14 cellular contexts compared by ENCODE assay signal in genomic region chr5:44932922-44933585, GRCh38.
DNase-seq lines count a peak whose midpoint lies in the region; ATAC-seq and TF ChIP-seq lines count a peak whose summit lies in the region.
"Had no signal": no experiment of that assay in that cellular context is flagged by ENCODE, and none has a peak within 500 bp of the region (broad histone marks: within the 10 kb centered on the region; RNA-seq: fewer than 3 reads in every experiment).

No MANE protein-coding gene starts in this region.

- no peak overlapping the region for H3K27ac ChIP-seq in BLaER1
- H3K27ac ChIP-seq: A549 had no signal

- intact Hi-C loops in Right ventricle myocardium inferior (cut with DNase I) = no loop called here

- no peak overlapping the region for H3K27ac Mint-ChIP-seq in endothelial cell (ENCODE audit: unreplicated experiment)
- H3K27ac Mint-ChIP-seq: activated B cell treated with CpG ODN at 0.5 μM for 24 hours; natural killer cell treated with Interleukin-12 subunit alpha and Interleukin-12 subunit beta and Interleukin-15 and Interleukin-18, amount 100 ng/mL, for 72 hours had no signal

- H3K4me3 ChIP-seq in BLaER1 = no peak overlapping the region
- H3K4me3 ChIP-seq: A549, HAP-1 had no signal

- no peak overlapping the region for H3K4me3 Mint-ChIP-seq in endothelial cell (ENCODE audit: unreplicated experiment)
- H3K4me3 Mint-ChIP-seq: activated B cell treated with CpG ODN at 0.5 μM for 24 hours; natural killer cell treated with Interleukin-12 subunit alpha and Interleukin-12 subunit beta and Interleukin-15 and Interleukin-18, amount 100 ng/mL, for 72 hours had no signal

- no peaks in the 10 kb centered on the region for H3K4me1 Mint-ChIP-seq in endothelial cell (ENCODE audit: unreplicated experiment)
- H3K4me1 Mint-ChIP-seq: activated B cell treated with CpG ODN at 0.5 μM for 24 hours had no signal

- H3K36me3 ChIP-seq in BLaER1 = no peaks in the 10 kb centered on the region
- H3K36me3 ChIP-seq: HAP-1 had no signal

- ATAC-seq in GM19035 (IDR thresholded peaks at IDR 0.05; ENCODE audit: unreplicated experiment) (peak; percentile 98), GM21825 (IDR thresholded peaks at IDR 0.05; ENCODE audit: unreplicated experiment) (peak; percentile 99), HG03139 (IDR thresholded peaks at IDR 0.05; ENCODE audit: unreplicated experiment) (peak; percentile 95), Right ventricle myocardium inferior (no peak)
- ATAC-seq: A549; natural killer cell treated with Interleukin-12 subunit alpha and Interleukin-12 subunit beta and Interleukin-15 and Interleukin-18, amount 100 ng/mL, for 72 hours had no signal

- H3K27me3 Mint-ChIP-seq in endothelial cell (ENCODE audit: unreplicated experiment) = peaks cover 3% of the 10 kb centered on the region
- H3K27me3 Mint-ChIP-seq: activated B cell treated with CpG ODN at 0.5 μM for 24 hours; natural killer cell treated with Interleukin-12 subunit alpha and Interleukin-12 subunit beta and Interleukin-15 and Interleukin-18, amount 100 ng/mL, for 72 hours had no signal

- TF ChIP-seq CTCF in endothelial cell (IDR thresholded peaks at IDR 0.05; ENCODE audit: unreplicated experiment) = no peak

- no peak for DNase-seq in endothelial cell (ENCODE audit: low spot score)
- no peak for DNase-seq in NCI-H2081 treated with DMSO at 0.1 percent for 48 hours (lab: John Stamatoyannopoulos, UW)
- DNase-seq in Right ventricle myocardium inferior (ENCODE audit: missing footprints) = no peak
- DNase-seq in HuH-7 (ENCODE audit: low spot score) = no peak
- DNase-seq: activated B cell treated with CpG ODN at 0.5 μM for 24 hours, cerebellar nuclear complex, NCI-H345 had no signal

- H3K27me3 ChIP-seq in BLaER1 = no peaks in the 10 kb centered on the region

- no peaks in the 10 kb centered on the region for H3K36me3 Mint-ChIP-seq in endothelial cell (ENCODE audit: low read depth, unreplicated experiment)

- H4K20me1 ChIP-seq in BLaER1 = no peaks in the 10 kb centered on the region

- H3K4me2 ChIP-seq in BLaER1 = peak overlapping the region; percentile 11
- H3K4me2 ChIP-seq: A549 had no signal

- no peaks in the 10 kb centered on the region for H3K9me3 Mint-ChIP-seq in endothelial cell (ENCODE audit: unreplicated experiment)

- H3K9me3 ChIP-seq in BLaER1 = no peaks in the 10 kb centered on the region
- H3K9me3 ChIP-seq: A549, HAP-1 had no signal

- H3K9ac ChIP-seq in BLaER1 = no peak overlapping the region

- H3K4me1 ChIP-seq in BLaER1 = no peaks in the 10 kb centered on the region
- H3K4me1 ChIP-seq: A549 had no signal
